ENCODE assay signal across 19 cellular contexts in genomic region chr18:45723921-45724320, GRCh38. TPM values are rescaled to one million over a fixed set of nuclear protein-coding genes. Genes with fewer than 3 reads are reported as not detected.
A peak's percentile ranks its signal among the peaks of the same experiment; 100 is the strongest.
DNase-seq lines count a peak whose midpoint lies in the region; ATAC-seq and TF ChIP-seq lines count a peak whose summit lies in the region.
"Had no signal": no experiment of that assay in that cellular context is flagged by ENCODE, and none has a peak within 500 bp of the region (broad histone marks: within the 10 kb centered on the region; RNA-seq: fewer than 3 reads in every experiment).

Gene SLC14A1, plus strand, starts transcription at chr18:45724181. Its CDS starts 6,140 bp downstream, at chr18:45730321.

- H3K27ac ChIP-seq in heart left ventricle (no peak within 1 kb of the TSS), thoracic aorta (peak within 1 kb of the TSS; percentile 61 to 71)
- H3K27ac ChIP-seq: 22Rv1, suprapubic skin had no signal

- H3K4me3 ChIP-seq in heart left ventricle: no peak within 1 kb of the TSS
- peak within 1 kb of the TSS; percentile 46 for H3K4me3 ChIP-seq in thoracic aorta
- H3K4me3 ChIP-seq: suprapubic skin had no signal

- H3K27me3 ChIP-seq in heart left ventricle (peaks cover 0 to 6% (median 0%) of the 10 kb centered on the region in 9 donors), thoracic aorta (replicated peaks; ENCODE audit: insufficient read depth) (no peaks in the 10 kb centered on the region)

- DNase-seq in NCI-H2107 treated with DMSO at 0.1 percent for 48 hours (lab: John Stamatoyannopoulos, UW; ENCODE audit: unreplicated experiment): peak; percentile 25
- DNase-seq in NCI-H2107 (lab: John Stamatoyannopoulos, UW): no peak
- DNase-seq in astrocyte of the hippocampus (ENCODE audit: low read depth, low spot score): peak; percentile 28
- no peak for DNase-seq in heart left ventricle
- DNase-seq in thoracic aorta (ENCODE audit: low spot score): no peak
- DNase-seq in activated T-cell treated with anti-CD3 and anti-CD28 coated beads, Interleukin-2, amount 50 U/mL, for 1 hour: no peak
- DNase-seq in GM19240 (ENCODE audit: insufficient read length, low spot score): no peak
- DNase-seq: activated CD8-positive, alpha-beta T cell treated with anti-CD3 and anti-CD28 coated beads for 36 hours; activated naive CD8-positive, alpha-beta T cell treated with anti-CD3 and anti-CD28 coated beads, Interleukin-2, amount 50 U/mL, for 24 hours; DMS79; hippocampal formation; KBM-7; naive thymus-derived CD4-positive, alpha-beta T cell; NCI-H1105 treated with DMSO at 0.1 percent for 48 hours; NCI-H226 had no signal

- ATAC-seq in heart left ventricle (no peak), thoracic aorta (ENCODE audit: insufficient number of reproducible peaks, low FRiP score, low read depth) (no peak), HG02981 (IDR thresholded peaks at IDR 0.05; ENCODE audit: unreplicated experiment) (no peak)
- ATAC-seq: activated CD8-positive, alpha-beta T cell treated with anti-CD3 and anti-CD28 coated beads for 36 hours; activated naive CD8-positive, alpha-beta T cell treated with anti-CD3 and anti-CD28 coated beads, Interleukin-2, amount 50 U/mL, for 24 hours; naive thymus-derived CD4-positive, alpha-beta T cell had no signal

- H3K4me1 ChIP-seq in heart left ventricle: peaks cover 0 to 4% (median 0%) of the 10 kb centered on the region in 12 donors
- H3K4me1 ChIP-seq in thoracic aorta (ENCODE audit: control insufficient read depth in 1 of 2, low read depth in 2 of 2): peaks cover 0 to 38% of the 10 kb centered on the region in 2 donors

- no peak for TF ChIP-seq CTCF in heart left ventricle (IDR thresholded peaks at IDR 0.05)
- TF ChIP-seq CTCF in thoracic aorta (IDR thresholded peaks at IDR 0.05): no peak

- intact Hi-C loops in heart left ventricle (cut with DNase I): loop anchor here in 9 of 10 donors (1.0 to 5.0 kb wide), 6 partner anchors 53 to 156 kb away; no protein-coding TSS in a partner anchor

- no peak for TF ChIP-seq POLR2A in heart left ventricle (IDR thresholded peaks at IDR 0.05)

- WGBS in heart left ventricle, 4 donors: 66 to 79% (median 73%) methylated on average over 3 of the region's 3 CpGs

- H3K36me3 ChIP-seq in heart left ventricle: no peaks in the 10 kb centered on the region
- no peaks in the 10 kb centered on the region for H3K36me3 ChIP-seq in thoracic aorta
- H3K36me3 ChIP-seq: suprapubic skin had no signal

- no peaks in the 10 kb centered on the region for H3K9me3 ChIP-seq in heart left ventricle
- no peaks in the 10 kb centered on the region for H3K9me3 ChIP-seq in thoracic aorta
- H3K9me3 ChIP-seq: suprapubic skin had no signal

RNA-seq across cellular contexts. Expression of gene SLC14A1, which starts in this region (rescaled TPM):
- 10 to 100 TPM in 8 of 9 donors, 1 to 10 TPM in 1; 8.9 to 50.1 (median 19.4) TPM for total RNA-seq in heart left ventricle
- polyA plus RNA-seq in heart left ventricle: 10 to 100 TPM in 1 of 2 donors, 1 to 10 TPM in 1; 7.1 to 16.0 TPM
- 10 to 100 TPM; 76.3 to 86.2 TPM for total RNA-seq in thoracic aorta
- total RNA-seq: SK-MEL-5 had no signal

Comparison
In these comparisons a context has a peak if more than half of its experiments do, and no peak if none do; other contexts are left out.
1. DNase-seq: peak in NCI-H2107 treated with DMSO at 0.1 percent for 48 hours (single experiment) and astrocyte of the hippocampus (single experiment); none in NCI-H2107 (single experiment), heart left ventricle (0 of 5), thoracic aorta (single experiment), activated T-cell treated with anti-CD3 and anti-CD28 coated beads, Interleukin-2, amount 50 U/mL, for 1 hour (single experiment) and GM19240 (single experiment).
2. H3K27ac ChIP-seq: peak in thoracic aorta (2 of 2); none in heart left ventricle (0 of 12).